Comparison of ENCODE assay signal across 1 cellular context in the genomic region with DNA sequence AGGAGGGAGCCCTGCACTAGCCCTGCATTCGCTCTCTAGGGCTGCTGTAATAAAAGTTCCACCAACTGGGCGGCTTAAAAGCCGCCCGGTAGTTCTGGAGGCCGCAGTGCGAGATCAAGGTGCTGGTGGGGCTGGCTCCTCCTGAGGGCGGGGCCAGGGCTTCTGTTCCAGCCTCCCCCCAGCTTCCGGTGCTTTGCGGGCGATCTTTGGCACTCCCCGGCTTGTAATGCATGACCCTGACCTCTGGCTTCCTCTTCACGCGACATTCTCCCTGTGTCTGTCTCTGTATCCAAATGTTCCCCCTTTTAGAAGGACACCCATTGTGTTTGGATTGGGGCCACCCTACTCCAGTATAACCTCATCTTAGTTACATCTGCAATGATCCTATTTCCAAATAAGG.
TF ChIP-seq lines count a peak whose summit lies in the region.

No MANE protein-coding gene starts in this region.

TF ChIP-seq in HepG2, 621 proteins besides CTCF, POLR2A, EP300 and RAD21 (continued from another document):
- TF ChIP-seq ZNF574 (CRISPR knock-in tag; IDR thresholded peaks at IDR 0.05), result 0 out of 2 replicates have a peak, but pooled peaks have one; percentile 17
- TF ChIP-seq DDIT3 (CRISPR knock-in tag; IDR thresholded peaks at IDR 0.05), result no peak
- TF ChIP-seq, protein P1, sequence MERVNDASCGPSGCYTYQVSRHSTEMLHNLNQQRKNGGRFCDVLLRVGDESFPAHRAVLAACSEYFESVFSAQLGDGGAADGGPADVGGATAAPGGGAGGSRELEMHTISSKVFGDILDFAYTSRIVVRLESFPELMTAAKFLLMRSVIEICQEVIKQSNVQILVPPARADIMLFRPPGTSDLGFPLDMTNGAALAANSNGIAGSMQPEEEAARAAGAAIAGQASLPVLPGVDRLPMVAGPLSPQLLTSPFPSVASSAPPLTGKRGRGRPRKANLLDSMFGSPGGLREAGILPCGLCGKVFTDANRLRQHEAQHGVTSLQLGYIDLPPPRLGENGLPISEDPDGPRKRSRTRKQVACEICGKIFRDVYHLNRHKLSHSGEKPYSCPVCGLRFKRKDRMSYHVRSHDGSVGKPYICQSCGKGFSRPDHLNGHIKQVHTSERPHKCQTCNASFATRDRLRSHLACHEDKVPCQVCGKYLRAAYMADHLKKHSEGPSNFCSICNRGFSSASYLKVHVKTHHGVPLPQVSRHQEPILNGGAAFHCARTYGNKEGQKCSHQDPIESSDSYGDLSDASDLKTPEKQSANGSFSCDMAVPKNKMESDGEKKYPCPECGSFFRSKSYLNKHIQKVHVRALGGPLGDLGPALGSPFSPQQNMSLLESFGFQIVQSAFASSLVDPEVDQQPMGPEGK (CRISPR knock-in tag; IDR thresholded peaks at IDR 0.05), result peak; percentile 82
- no peak for TF ChIP-seq ZNF207 (IDR thresholded peaks at IDR 0.05; ENCODE audit: borderline replicate concordance)
- TF ChIP-seq ZKSCAN8 (CRISPR knock-in tag; IDR thresholded peaks at IDR 0.05; ENCODE audit: borderline replicate concordance), result no peak
- no peak for TF ChIP-seq FOXK2 (IDR thresholded peaks at IDR 0.05)
- TF ChIP-seq ZXDC (CRISPR knock-in tag; IDR thresholded peaks at IDR 0.05), result no peak
- TF ChIP-seq TOPORS (CRISPR knock-in tag; IDR thresholded peaks at IDR 0.05), result no peak
- TF ChIP-seq ZNF501 (CRISPR knock-in tag; IDR thresholded peaks at IDR 0.05), result no peak
- TF ChIP-seq, protein P2, sequence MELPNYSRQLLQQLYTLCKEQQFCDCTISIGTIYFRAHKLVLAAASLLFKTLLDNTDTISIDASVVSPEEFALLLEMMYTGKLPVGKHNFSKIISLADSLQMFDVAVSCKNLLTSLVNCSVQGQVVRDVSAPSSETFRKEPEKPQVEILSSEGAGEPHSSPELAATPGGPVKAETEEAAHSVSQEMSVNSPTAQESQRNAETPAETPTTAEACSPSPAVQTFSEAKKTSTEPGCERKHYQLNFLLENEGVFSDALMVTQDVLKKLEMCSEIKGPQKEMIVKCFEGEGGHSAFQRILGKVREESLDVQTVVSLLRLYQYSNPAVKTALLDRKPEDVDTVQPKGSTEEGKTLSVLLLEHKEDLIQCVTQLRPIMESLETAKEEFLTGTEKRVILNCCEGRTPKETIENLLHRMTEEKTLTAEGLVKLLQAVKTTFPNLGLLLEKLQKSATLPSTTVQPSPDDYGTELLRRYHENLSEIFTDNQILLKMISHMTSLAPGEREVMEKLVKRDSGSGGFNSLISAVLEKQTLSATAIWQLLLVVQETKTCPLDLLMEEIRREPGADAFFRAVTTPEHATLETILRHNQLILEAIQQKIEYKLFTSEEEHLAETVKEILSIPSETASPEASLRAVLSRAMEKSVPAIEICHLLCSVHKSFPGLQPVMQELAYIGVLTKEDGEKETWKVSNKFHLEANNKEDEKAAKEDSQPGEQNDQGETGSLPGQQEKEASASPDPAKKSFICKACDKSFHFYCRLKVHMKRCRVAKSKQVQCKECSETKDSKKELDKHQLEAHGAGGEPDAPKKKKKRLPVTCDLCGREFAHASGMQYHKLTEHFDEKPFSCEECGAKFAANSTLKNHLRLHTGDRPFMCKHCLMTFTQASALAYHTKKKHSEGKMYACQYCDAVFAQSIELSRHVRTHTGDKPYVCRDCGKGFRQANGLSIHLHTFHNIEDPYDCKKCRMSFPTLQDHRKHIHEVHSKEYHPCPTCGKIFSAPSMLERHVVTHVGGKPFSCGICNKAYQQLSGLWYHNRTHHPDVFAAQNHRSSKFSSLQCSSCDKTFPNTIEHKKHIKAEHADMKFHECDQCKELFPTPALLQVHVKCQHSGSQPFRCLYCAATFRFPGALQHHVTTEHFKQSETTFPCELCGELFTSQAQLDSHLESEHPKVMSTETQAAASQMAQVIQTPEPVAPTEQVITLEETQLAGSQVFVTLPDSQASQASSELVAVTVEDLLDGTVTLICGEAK (IDR thresholded peaks at IDR 0.05), result no peak
- TF ChIP-seq, protein P2 (CRISPR knock-in tag; IDR thresholded peaks at IDR 0.05), result no peak
- no peak for TF ChIP-seq ZNF576 (CRISPR knock-in tag; IDR thresholded peaks at IDR 0.05)
- peak; percentile 27; the same call in 1 of the 2 replicates for TF ChIP-seq SOX13 (IDR thresholded peaks at IDR 0.05)
- TF ChIP-seq SOX13 (CRISPR knock-in tag; conservative IDR thresholded peaks at IDR 0.05 in 1 of 2, IDR thresholded peaks at IDR 0.05 in 1 of 2), result peak in 1 of 2 experiments; percentile 27; a peak in 1 of 4 replicates
- TF ChIP-seq ZNF121 (CRISPR knock-in tag; IDR thresholded peaks at IDR 0.05), result no peak
- TF ChIP-seq EHMT2 (IDR thresholded peaks at IDR 0.05; ENCODE audit: borderline replicate concordance, low read depth, low read length), result no peak
- TF ChIP-seq ZNF570 (CRISPR knock-in tag; IDR thresholded peaks at IDR 0.05; ENCODE audit: borderline replicate concordance), result no peak
- no peak for TF ChIP-seq FOXP1 (IDR thresholded peaks at IDR 0.05)
- 0 out of 2 replicates have a peak, but pooled peaks have one; percentile 36 for TF ChIP-seq FOXP1 (CRISPR knock-in tag; IDR thresholded peaks at IDR 0.05)
- peak; percentile 59 for TF ChIP-seq SALL1 (CRISPR knock-in tag; IDR thresholded peaks at IDR 0.05)
- TF ChIP-seq, protein P3, sequence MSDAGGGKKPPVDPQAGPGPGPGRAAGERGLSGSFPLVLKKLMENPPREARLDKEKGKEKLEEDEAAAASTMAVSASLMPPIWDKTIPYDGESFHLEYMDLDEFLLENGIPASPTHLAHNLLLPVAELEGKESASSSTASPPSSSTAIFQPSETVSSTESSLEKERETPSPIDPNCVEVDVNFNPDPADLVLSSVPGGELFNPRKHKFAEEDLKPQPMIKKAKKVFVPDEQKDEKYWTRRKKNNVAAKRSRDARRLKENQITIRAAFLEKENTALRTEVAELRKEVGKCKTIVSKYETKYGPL (CRISPR knock-in tag; IDR thresholded peaks at IDR 0.05), result no peak
- no peak for TF ChIP-seq HNRNPH1 (optimal IDR thresholded peaks at IDR 0.05; ENCODE audit: low read depth, low read length)
- no peak for TF ChIP-seq ZNF446 (CRISPR knock-in tag; IDR thresholded peaks at IDR 0.05)
- 0 out of 2 replicates have a peak, but pooled peaks have one; percentile 26 for TF ChIP-seq ZNF7 (CRISPR knock-in tag; IDR thresholded peaks at IDR 0.05)
- no peak for TF ChIP-seq ZNF432 (CRISPR knock-in tag; IDR thresholded peaks at IDR 0.05; ENCODE audit: borderline replicate concordance)
- no peak for TF ChIP-seq SOX6 (IDR thresholded peaks at IDR 0.05)
- TF ChIP-seq SOX6 (CRISPR knock-in tag; IDR thresholded peaks at IDR 0.05), result peak; percentile 72
- TF ChIP-seq NR2C2 (CRISPR knock-in tag; IDR thresholded peaks at IDR 0.05; ENCODE audit: borderline replicate concordance), result peak; percentile 70
- TF ChIP-seq ZBTB4 (CRISPR knock-in tag; IDR thresholded peaks at IDR 0.05; ENCODE audit: borderline replicate concordance), result no peak
- peak; percentile 48; the same call in 1 of the 2 replicates for TF ChIP-seq NCOA2 (CRISPR knock-in tag; IDR thresholded peaks at IDR 0.05)
- peak; percentile 19; the same call in 1 of the 2 replicates for TF ChIP-seq ZNF331 (CRISPR knock-in tag; IDR thresholded peaks at IDR 0.05)
- TF ChIP-seq NCOA5 (CRISPR knock-in tag; IDR thresholded peaks at IDR 0.05), result no peak
